ENCODE assay signal across 10 cellular contexts in the genomic region with DNA sequence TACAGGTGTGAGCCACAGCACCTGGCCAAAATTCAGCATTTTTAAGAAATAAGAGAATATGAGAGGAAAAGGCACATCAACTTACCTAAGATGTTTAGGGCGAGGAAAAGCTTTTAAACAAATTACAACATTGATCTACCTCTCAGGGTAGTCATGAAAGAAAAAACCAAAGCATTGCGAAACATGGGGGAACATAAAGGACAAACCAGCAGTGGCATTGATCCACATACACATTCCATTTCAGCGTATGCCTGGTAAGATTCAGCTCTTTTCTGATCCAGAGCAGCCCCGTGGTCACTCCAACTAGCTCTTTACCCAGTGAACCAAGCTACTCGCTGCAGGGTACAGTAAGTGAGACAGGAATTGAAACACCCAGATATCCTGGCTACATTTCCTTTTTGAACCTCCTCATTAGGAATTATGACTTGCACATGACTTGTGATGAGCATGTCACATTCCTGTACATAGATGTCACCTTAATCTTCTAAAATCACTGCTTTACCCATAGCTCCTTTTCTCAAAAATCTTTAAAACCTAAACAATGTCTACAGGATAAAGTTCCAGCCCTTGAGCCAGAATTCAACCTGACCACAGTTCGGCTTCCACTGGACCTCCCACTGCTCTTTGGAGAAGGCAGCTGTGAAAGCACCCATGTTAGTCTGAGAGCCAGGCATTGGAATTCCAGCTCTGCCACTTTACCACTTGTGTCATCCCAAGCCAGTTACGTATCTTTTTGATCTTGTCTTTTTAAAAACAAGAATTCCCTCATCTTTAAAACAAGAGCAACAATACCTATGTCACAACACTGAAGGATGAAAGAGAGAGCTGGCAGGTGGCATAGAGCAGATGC. TPM values are rescaled to one million over a fixed set of nuclear protein-coding genes. Genes with fewer than 3 reads are reported as not detected.
DNase-seq lines count a peak whose midpoint lies in the region; FAIRE-seq and TF ChIP-seq lines count a peak whose summit lies in the region.
"Had no signal": no experiment of that assay in that cellular context is flagged by ENCODE, and none has a peak within 500 bp of the region (broad histone marks: within the 10 kb centered on the region; RNA-seq: fewer than 3 reads in every experiment).

No MANE protein-coding gene starts in this region.

- H3K36me3 ChIP-seq in A673 (ENCODE audit: insufficient read depth, low read length, poor library complexity, severe bottlenecking) (no peaks in the 10 kb centered on the region), bronchial epithelial cell (ENCODE audit: control insufficient read depth, insufficient read depth, low read length) (no peaks in the 10 kb centered on the region)
- H3K36me3 ChIP-seq: BLaER1 had no signal

- intact Hi-C loops in A673 (cut with micrococcal nuclease; ENCODE audit: unreplicated experiment): no loop called here
- intact Hi-C loops in posterior cingulate gyrus (cut with DNase I): no loop called here

- no peak overlapping the region for H3K27ac ChIP-seq in A673 (ENCODE audit: low read depth, low read length, poor library complexity, severe bottlenecking)
- H3K27ac ChIP-seq: BLaER1 had no signal

- peak; percentile 77 for FAIRE-seq in bronchial epithelial cell (lab: Jason Lieb, UNC)

- BruUV-seq in A673 (replicated peaks; lab: Mats Ljungman, UMichigan): no TSS peak

- H3K4me1 ChIP-seq in A673 (ENCODE audit: insufficient read depth, low read length, poor library complexity, severe bottlenecking): peaks cover 12% of the 10 kb centered on the region

- POLR2A ChIA-PET in A673 (lab: Charles Lee; ENCODE audit: low non-redundant PET): no interaction called here

- TF ChIP-seq CTCF in A673 (conservative IDR thresholded peaks at IDR 0.05; ENCODE audit: low read depth, low read length) (no peak), bronchial epithelial cell (IDR thresholded peaks at IDR 0.05; ENCODE audit: insufficient read depth, low read length, severe bottlenecking) (no peak)

- H3K4me3 ChIP-seq in A673 (ENCODE audit: low read depth, low read length, poor library complexity, severe bottlenecking) (no peak overlapping the region), bronchial epithelial cell (ENCODE audit: low read depth, low read length) (no peak overlapping the region)
- H3K4me3 ChIP-seq: BLaER1 had no signal

- no peaks in the 10 kb centered on the region for H3K9me3 ChIP-seq in A673 (ENCODE audit: low read depth, low read length, poor library complexity, severe bottlenecking)

- peak; percentile 18 for DNase-seq in A673 (ENCODE audit: low spot score)
- peak; percentile 58 for DNase-seq in HuH-7 (ENCODE audit: low spot score)
- DNase-seq in bronchial epithelial cell (ENCODE audit: low read depth): peak; percentile 44
- peak; percentile 17 to 21 for DNase-seq in lung microvascular endothelial cell (ENCODE audit: low read depth in 2 of 2)
- DNase-seq in posterior cingulate gyrus: no peak
- no peak for DNase-seq in germinal center (ENCODE audit: low spot score)
- no peak for DNase-seq in mucosa of gallbladder (ENCODE audit: low spot score)
- no peak for DNase-seq in NCI-H526 treated with DMSO at 0.1 percent for 48 hours (lab: John Stamatoyannopoulos, UW)
- DNase-seq: activated gamma-delta T cell had no signal

- H3K27me3 ChIP-seq in A673 (replicated peaks; ENCODE audit: insufficient read depth, low read depth, low read length, poor library complexity) (no peaks in the 10 kb centered on the region), bronchial epithelial cell (ENCODE audit: control insufficient read depth, insufficient read depth, low read length) (no peaks in the 10 kb centered on the region)

- CTCF ChIA-PET in A673 (lab: Charles Lee): no interaction called here

RNA-seq across cellular contexts. Expression of gene AKIP1, which starts 42.9 kb away (rescaled TPM):
- total RNA-seq in A673 (2021): 26.7 and 28.9 TPM in 2 replicates
- total RNA-seq in bronchial epithelial cell: 35.8 and 36.3 TPM in 2 replicates
- total RNA-seq in lung microvascular endothelial cell: 22.4 and 23.2 TPM in 2 replicates
- 29.8 TPM for total RNA-seq in mucosa of gallbladder

Comparison
In these comparisons a context has a peak if more than half of its experiments do, and no peak if none do; other contexts are left out.
1. DNase-seq: peak in A673 (single experiment), HuH-7 (single experiment), bronchial epithelial cell (single experiment) and lung microvascular endothelial cell (2 of 2); none in posterior cingulate gyrus (0 of 10), germinal center (single experiment), mucosa of gallbladder (single experiment) and NCI-H526 treated with DMSO at 0.1 percent for 48 hours (single experiment).